ENCODE assay signal across 16 cellular contexts in genomic region chr7:155448632-155449007, GRCh38. TPM values are rescaled to one million over a fixed set of nuclear protein-coding genes. Genes with fewer than 3 reads are reported as not detected.
DNase-seq lines count a peak whose midpoint lies in the region; FAIRE-seq and TF ChIP-seq lines count a peak whose summit lies in the region.
"Had no signal": no experiment of that assay in that cellular context is flagged by ENCODE, and none has a peak within 500 bp of the region (broad histone marks: within the 10 kb centered on the region; RNA-seq: fewer than 3 reads in every experiment).

No MANE protein-coding gene starts in this region.

- no peak for FAIRE-seq in urothelium cell line (lab: Jason Lieb, UNC)
- FAIRE-seq: astrocyte, keratinocyte had no signal

- intact Hi-C loops in posterior vena cava (cut with DNase I) (no loop called here), thyroid gland (cut with DNase I) (no loop called here)

- H3K9me3 ChIP-seq in NT2/D1 (ENCODE audit: insufficient read depth, low read length) (no peaks in the 10 kb centered on the region), iPS-15b (ENCODE audit: control insufficient read depth, insufficient read depth, low read length) (no peaks in the 10 kb centered on the region), thyroid gland (no peaks in the 10 kb centered on the region)

- no peak for TF ChIP-seq POLR2A in thyroid gland (IDR thresholded peaks at IDR 0.05)

- H3K27me3 ChIP-seq in NT2/D1 (ENCODE audit: insufficient read depth, insufficient read length), result peaks cover 94% of the 10 kb centered on the region
- peaks cover 99% of the 10 kb centered on the region for H3K27me3 ChIP-seq in iPS-15b (ENCODE audit: control insufficient read depth, insufficient read depth, low read length)
- H3K27me3 ChIP-seq in thyroid gland, result peaks cover 54% of the 10 kb centered on the region

- H3K4me1 ChIP-seq in NT2/D1 (ENCODE audit: insufficient read depth, insufficient read length) (peaks cover 2% of the 10 kb centered on the region), iPS-15b (ENCODE audit: control insufficient read depth, insufficient read depth, low read length) (no peaks in the 10 kb centered on the region), thyroid gland (peaks cover 4 to 16% of the 10 kb centered on the region in 2 donors)

- no peak for TF ChIP-seq CTCF in thyroid gland (IDR thresholded peaks at IDR 0.05)

- H3K27ac ChIP-seq in thyroid gland, result no peak overlapping the region

- H3K4me3 ChIP-seq in NT2/D1 (ENCODE audit: insufficient read length, low read depth), result peak overlapping the region; percentile 23
- H3K4me3 ChIP-seq in iPS-15b (ENCODE audit: low read depth, low read length), result peak overlapping the region; percentile 55
- no peak overlapping the region for H3K4me3 ChIP-seq in thyroid gland (replicated peaks in 1 of 3)

- 2 to 5% methylated on average over 17 to 22 of the region's 35 CpGs for WGBS in thyroid gland, 2 donors

- peak; percentile 13 for DNase-seq in DMS79 treated with DMSO at 0.1 percent for 48 hours (lab: John Stamatoyannopoulos, UW)
- no peak for DNase-seq in DMS79 (lab: John Stamatoyannopoulos, UW)
- DNase-seq in NT2/D1 (ENCODE audit: low read depth, low spot score), result no peak
- peak; percentile 75 for DNase-seq in posterior vena cava (ENCODE audit: low spot score)
- DNase-seq in cortex of kidney (lab: John Stamatoyannopoulos, UW), result no peak
- no peak for DNase-seq in urothelium cell line (ENCODE audit: low spot score)
- DNase-seq in thyroid gland, result no peak
- DNase-seq: 8988T; activated CD4-positive, alpha-beta T cell treated with anti-CD3 and anti-CD28 coated beads, Interleukin-2, amount 50 U/mL, for 4 hours; activated effector memory CD4-positive, alpha-beta T cell treated with Interleukin-2 at 50 U/mL for 16 hours; NCI-H345; T1000 had no signal

- H3K9ac ChIP-seq in NT2/D1 (ENCODE audit: insufficient read length, low read depth), result no peak overlapping the region
- no peak overlapping the region for H3K9ac ChIP-seq in iPS-15b (ENCODE audit: low read depth, low read length)

- H3K36me3 ChIP-seq in NT2/D1 (ENCODE audit: insufficient read depth, insufficient read length, low read length) (no peaks in the 10 kb centered on the region), iPS-15b (ENCODE audit: control insufficient read depth, insufficient read depth, low read length) (no peaks in the 10 kb centered on the region), thyroid gland (no peaks in the 10 kb centered on the region)

RNA-seq across cellular contexts. Expression of gene EN2, which starts 9.3 kb away (rescaled TPM):
- total RNA-seq in posterior vena cava (under 1 TPM; 0.14 to 0.19 TPM), thyroid gland (under 1 TPM in 3 of 4 donors, not detected in 1; 0.22 to 0.29 (median 0.27) TPM)
- total RNA-seq: astrocyte, RPMI7951 had no signal

Comparison
In these comparisons a context has a peak if more than half of its experiments do, and no peak if none do; other contexts are left out.
1. DNase-seq: peak in DMS79 treated with DMSO at 0.1 percent for 48 hours (single experiment) and posterior vena cava (single experiment); none in DMS79 (single experiment), NT2/D1 (single experiment), cortex of kidney (single experiment), urothelium cell line (single experiment) and thyroid gland (0 of 2).
2. H3K4me3 ChIP-seq: peak in NT2/D1 (single experiment) and iPS-15b (single experiment); none in thyroid gland (0 of 3).